In genomic region chr17:65711671-65712276, GRCh38 we compare ENCODE assay signal across 1 cellular context.
TF ChIP-seq lines count a peak whose summit lies in the region.

No MANE protein-coding gene starts in this region.

TF ChIP-seq in GM23338, 12 proteins besides CTCF, POLR2A, EP300 and RAD21 (continued from another document):
- TF ChIP-seq ZNF462 (CRISPR knock-in tag; IDR thresholded peaks at IDR 0.05), result no peak
- TF ChIP-seq ZNF331 (CRISPR knock-in tag; IDR thresholded peaks at IDR 0.05; ENCODE audit: low read depth), result no peak
- no peak for TF ChIP-seq ZNF114 (CRISPR knock-in tag; IDR thresholded peaks at IDR 0.05)
- TF ChIP-seq EZH2phosphoT487 (IDR thresholded peaks at IDR 0.05; ENCODE audit: unreplicated experiment), result no peak
- TF ChIP-seq STAT1 (IDR thresholded peaks at IDR 0.05; ENCODE audit: unreplicated experiment), result no peak
- TF ChIP-seq POLR2AphosphoS5 (IDR thresholded peaks at IDR 0.05; ENCODE audit: low read depth), result no peak
- TF ChIP-seq REST (IDR thresholded peaks at IDR 0.05; ENCODE audit: unreplicated experiment), result no peak
- TF ChIP-seq JUNB (IDR thresholded peaks at IDR 0.05; ENCODE audit: unreplicated experiment), result no peak
- no peak for TF ChIP-seq NANOG (IDR thresholded peaks at IDR 0.05; ENCODE audit: borderline replicate concordance)
